In genomic region chr15:96047255-96047931, GRCh38 we compare ENCODE assay signal across 13 cellular contexts.
DNase-seq lines count a peak whose midpoint lies in the region; ATAC-seq and TF ChIP-seq lines count a peak whose summit lies in the region.
"Had no signal": no experiment of that assay in that cellular context is flagged by ENCODE, and none has a peak within 500 bp of the region (broad histone marks: within the 10 kb centered on the region; RNA-seq: fewer than 3 reads in every experiment).

No MANE protein-coding gene starts in this region.

- H3K4me1 ChIP-seq in SJSA1 (replicated peaks), result peaks cover 18% of the 10 kb centered on the region
- peaks cover 12% of the 10 kb centered on the region for H3K4me1 ChIP-seq in psoas muscle
- H3K4me1 ChIP-seq: foreskin keratinocyte had no signal

- WGBS in psoas muscle, 3 donors, result 17 to 28% (median 23%) methylated on average over 14 of the region's 14 CpGs

- H3K4me3 ChIP-seq in SJSA1, result no peak overlapping the region
- H3K4me3 ChIP-seq in fibroblast of villous mesenchyme (ENCODE audit: low read depth, low read length), result no peak overlapping the region
- no peak overlapping the region for H3K4me3 ChIP-seq in psoas muscle

- no peaks in the 10 kb centered on the region for H3K27me3 Mint-ChIP-seq in Calu3 (ENCODE audit: unreplicated experiment)
- peaks cover 33% of the 10 kb centered on the region for H3K27me3 Mint-ChIP-seq in T-helper 2 cell treated with Interferon-gamma antibody and Interleukin-4, amounts not matched to agents 5 μg/mL and 100 μg/mL, for 36 hours (ENCODE audit: low read depth)

- H3K9me3 ChIP-seq in SJSA1 (replicated peaks), result no peaks in the 10 kb centered on the region
- no peaks in the 10 kb centered on the region for H3K9me3 ChIP-seq in psoas muscle

- H3K27ac ChIP-seq in SJSA1, result peak overlapping the region; percentile 7; the same call in 1 of the 2 replicates
- no peak overlapping the region for H3K27ac ChIP-seq in psoas muscle
- H3K27ac ChIP-seq: foreskin keratinocyte had no signal

- CTCF ChIA-PET in Calu3 (lab: Charles Lee), result interaction anchor here (0.7 to 0.9 kb wide), 2 partner anchors 111 to 280 kb away, joined by 3 read pairs; no protein-coding TSS in a partner anchor

- intact Hi-C loops in Calu3 (cut with micrococcal nuclease; ENCODE audit: unreplicated experiment) (no loop called here), psoas muscle (cut with DNase I) (loop anchor here in 1 of 2 donors (10.0 kb wide), 1 partner anchor 277 kb away; no protein-coding TSS in a partner anchor)

- ATAC-seq in psoas muscle (peak; percentile 65 to 86 (median 84)), GM18870 (IDR thresholded peaks at IDR 0.05; ENCODE audit: unreplicated experiment) (no peak), HG03521 (IDR thresholded peaks at IDR 0.05; ENCODE audit: unreplicated experiment) (no peak)
- ATAC-seq: foreskin keratinocyte; naive thymus-derived CD4-positive, alpha-beta T cell had no signal

- H3K9me3 Mint-ChIP-seq in Calu3 (ENCODE audit: low read depth, unreplicated experiment), result no peaks in the 10 kb centered on the region
- no peaks in the 10 kb centered on the region for H3K9me3 Mint-ChIP-seq in T-helper 2 cell treated with Interferon-gamma antibody and Interleukin-4, amounts not matched to agents 5 μg/mL and 100 μg/mL, for 36 hours

- no TSS peak for BruUV-seq in Calu3 (replicated peaks; lab: Mats Ljungman, UMichigan)

- TF ChIP-seq CTCF in Calu3 (IDR thresholded peaks at IDR 0.05; ENCODE audit: unreplicated experiment), result no peak
- TF ChIP-seq CTCF in fibroblast of villous mesenchyme (IDR thresholded peaks at IDR 0.05; ENCODE audit: insufficient read depth, low read depth, low read length), result no peak
- no peak for TF ChIP-seq CTCF in psoas muscle (IDR thresholded peaks at IDR 0.05)

- H3K27me3 ChIP-seq in SJSA1 (replicated peaks) (no peaks in the 10 kb centered on the region), psoas muscle (ENCODE audit: insufficient read depth in 3 of 3, low read length in 2 of 3) (no peaks in the 10 kb centered on the region)

- DNase-seq in Calu3 (no peak), SJSA1 (ENCODE audit: low read depth in 1 of 2, low spot score in 2 of 2) (peak; percentile 52 to 69), fibroblast of villous mesenchyme (ENCODE audit: low read depth) (peak; percentile 83), psoas muscle (no peak), DMS53 (lab: John Stamatoyannopoulos, UW) (no peak)
- DNase-seq in T-helper 2 cell treated with Interferon-gamma antibody and Interleukin-4, amounts not matched to agents 5 μg/mL and 100 μg/mL, for 36 hours (ENCODE audit: low spot score), result no peak
- DNase-seq: activated effector memory CD4-positive, alpha-beta T cell treated with Interleukin-2 at 50 U/mL for 16 hours; DMS153; foreskin keratinocyte; naive thymus-derived CD4-positive, alpha-beta T cell; NCI-H69 had no signal

- H3K4me3 Mint-ChIP-seq in Calu3 (ENCODE audit: low read depth, unreplicated experiment), result peak overlapping the region; percentile 53
- no peak overlapping the region for H3K4me3 Mint-ChIP-seq in T-helper 2 cell treated with Interferon-gamma antibody and Interleukin-4, amounts not matched to agents 5 μg/mL and 100 μg/mL, for 36 hours
- H3K4me3 Mint-ChIP-seq: naive thymus-derived CD4-positive, alpha-beta T cell had no signal

- no peaks in the 10 kb centered on the region for H3K36me3 ChIP-seq in SJSA1
- H3K36me3 ChIP-seq in psoas muscle (ENCODE audit: insufficient read depth in 1 of 2, low read depth in 1 of 2), result no peaks in the 10 kb centered on the region

- H3K36me3 Mint-ChIP-seq in Calu3 (ENCODE audit: insufficient read depth, unreplicated experiment), result peaks cover 5% of the 10 kb centered on the region
- no peaks in the 10 kb centered on the region for H3K36me3 Mint-ChIP-seq in T-helper 2 cell treated with Interferon-gamma antibody and Interleukin-4, amounts not matched to agents 5 μg/mL and 100 μg/mL, for 36 hours (ENCODE audit: low read depth)
- H3K36me3 Mint-ChIP-seq: naive thymus-derived CD4-positive, alpha-beta T cell had no signal

- peaks cover 35% of the 10 kb centered on the region for H3K4me1 Mint-ChIP-seq in Calu3 (ENCODE audit: low read depth, unreplicated experiment)
- no peaks in the 10 kb centered on the region for H3K4me1 Mint-ChIP-seq in T-helper 2 cell treated with Interferon-gamma antibody and Interleukin-4, amounts not matched to agents 5 μg/mL and 100 μg/mL, for 36 hours (ENCODE audit: low read depth)

- H3K27ac Mint-ChIP-seq in Calu3 (ENCODE audit: unreplicated experiment), result no peak overlapping the region
- no peak overlapping the region for H3K27ac Mint-ChIP-seq in T-helper 2 cell treated with Interferon-gamma antibody and Interleukin-4, amounts not matched to agents 5 μg/mL and 100 μg/mL, for 36 hours
- H3K27ac Mint-ChIP-seq: naive thymus-derived CD4-positive, alpha-beta T cell had no signal

Comparison
In these comparisons a context has a peak if more than half of its experiments do, and no peak if none do; other contexts are left out.
1. DNase-seq: peak in SJSA1 (2 of 2) and fibroblast of villous mesenchyme (single experiment); none in Calu3 (single experiment), psoas muscle (0 of 2), T-helper 2 cell treated with Interferon-gamma antibody and Interleukin-4, amounts not matched to agents 5 μg/mL and 100 μg/mL, for 36 hours (single experiment) and DMS53 (single experiment).
2. ATAC-seq: peak in psoas muscle (4 of 4); none in GM18870 (single experiment) and HG03521 (single experiment).